Comparison of ENCODE assay signal across 8 cellular contexts in genomic region chr16:81752225-81752875, GRCh38. TPM values are rescaled to one million over a fixed set of nuclear protein-coding genes. Genes with fewer than 3 reads are reported as not detected.
DNase-seq lines count a peak whose midpoint lies in the region; ATAC-seq lines count a peak whose summit lies in the region.

No MANE protein-coding gene starts in this region.

- DNase-seq in GDM1 (lab: John Stamatoyannopoulos, UW) (peak; percentile 80), amygdala (lab: John Stamatoyannopoulos, UW) (peak in 29 of 56 donors; percentile 4 to 54 (median 18)), myocyte (ENCODE audit: low read depth) (peak; percentile 19), activated T-cell treated with anti-CD3 and anti-CD28 coated beads for 4 hours (no peak), GM03348 (ENCODE audit: low spot score) (no peak)
- no peak for DNase-seq in stimulated activated CD4-positive, alpha-beta T cell treated with anti-CD3 and anti-CD28 coated beads, Interleukin-2, amount 100 ng/mL, for 24 hours

- ATAC-seq in GM21423 (IDR thresholded peaks at IDR 0.05; ENCODE audit: unreplicated experiment), result peak; percentile 88
- peak; percentile 86 for ATAC-seq in HG03521 (IDR thresholded peaks at IDR 0.05; ENCODE audit: unreplicated experiment)

RNA-seq across cellular contexts. Expression of gene PLCG2, which starts 26.7 kb away (rescaled TPM):
- 0.05 and 0.11 TPM in 2 replicates for total RNA-seq in myocyte
- 0.35 TPM for polyA plus RNA-seq in myocyte (2012)

Comparison
In these comparisons a context has a peak if more than half of its experiments do, and no peak if none do; other contexts are left out.
1. DNase-seq: peak in GDM1 (single experiment), amygdala (29 of 56) and myocyte (single experiment); none in stimulated activated CD4-positive, alpha-beta T cell treated with anti-CD3 and anti-CD28 coated beads, Interleukin-2, amount 100 ng/mL, for 24 hours (0 of 2), activated T-cell treated with anti-CD3 and anti-CD28 coated beads for 4 hours (single experiment) and GM03348 (single experiment).